In the genomic region with DNA sequence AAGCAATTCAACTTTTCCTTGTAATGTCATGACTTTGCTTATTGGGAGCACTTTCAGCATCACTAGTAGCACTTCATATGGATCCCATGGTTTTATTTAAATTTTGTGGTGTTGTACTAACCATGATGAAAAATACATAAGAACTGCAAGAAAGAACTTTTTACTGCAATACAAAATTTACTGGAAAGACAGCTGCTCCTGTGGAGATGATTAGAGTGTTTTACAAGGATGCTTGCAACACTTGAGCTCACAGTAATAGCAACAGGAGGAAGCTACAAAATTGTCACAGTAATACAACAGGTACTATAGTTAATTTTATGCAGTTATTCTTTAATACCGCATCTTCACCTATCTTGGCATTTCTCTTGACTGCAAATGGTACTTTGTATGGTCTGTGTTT, we compare ENCODE assay signal across 32 cellular contexts.
"Had no signal": no experiment of that assay in that cellular context is flagged by ENCODE, and none has a peak within 500 bp of the region (broad histone marks: within the 10 kb centered on the region; RNA-seq: fewer than 3 reads in every experiment).

No MANE protein-coding gene starts in this region.

- DNase-seq: activated B cell treated with CpG ODN at 0.5 μM for 24 hours; activated CD4-positive, alpha-beta memory T cell treated with anti-CD3 and anti-CD28 coated beads for 36 hours; activated CD4-positive, alpha-beta T cell treated with anti-CD3 and anti-CD28 coated beads for 4 hours; activated CD4-positive, alpha-beta T cell treated with anti-CD3 and anti-CD28 coated beads, Interleukin-2, amount 10 ng/mL, durations not matched to agents 24 days and 14 days; activated CD4-positive, alpha-beta T cell treated with anti-CD3 and anti-CD28 coated beads, Interleukin-2, amount 50 U/mL, for 1 hour; activated CD4-positive, alpha-beta T cell treated with anti-CD3 and anti-CD28 coated beads, Interleukin-2, amount 50 U/mL, for 4 hours; activated CD4-positive, CD25-positive, alpha-beta regulatory T cell treated with anti-CD3 and anti-CD28 coated beads, Interleukin-2, amount 50 U/mL, for 72 hours; activated CD8-positive, alpha-beta memory T cell treated with anti-CD3 and anti-CD28 coated beads, Interleukin-2, amount 50 U/mL, for 4 hours; activated CD8-positive, alpha-beta T cell treated with anti-CD3 and anti-CD28 coated beads for 36 hours; activated effector memory CD4-positive, alpha-beta T cell treated with anti-CD3 and anti-CD28 coated beads, Interleukin-2, amount 50 U/mL, for 16 hours; activated gamma-delta T cell treated with Interleukin-2 at 50 U/mL for 16 hours; activated naive CD4-positive, alpha-beta T cell; activated naive CD4-positive, alpha-beta T cell treated with anti-CD3 and anti-CD28 coated beads for 36 hours; activated naive CD4-positive, alpha-beta T cell treated with anti-CD3 and anti-CD28 coated beads, Interleukin-2, amount 50 U/mL, for 16 hours; activated naive CD8-positive, alpha-beta T cell treated with anti-CD3 and anti-CD28 coated beads for 36 hours; activated T-cell treated with anti-CD3 and anti-CD28 coated beads for 4 hours; activated T-cell treated with anti-CD3 and anti-CD28 coated beads, Interleukin-2, amount 50 U/mL, for 1 hour; activated T-cell treated with anti-CD3 and anti-CD28 coated beads, Interleukin-2, amount 50 U/mL, for 4 hours; activated T-cell treated with anti-CD3 and anti-CD28 coated beads, Interleukin-2, amount 50 U/mL, for 72 hours; adrenal gland; amniotic stem cell; aorta; caudate nucleus; T-helper 2 cell; T-helper 9 cell had no signal

- H3K36me3 ChIP-seq: adrenal gland, cardiac muscle cell had no signal

- FAIRE-seq: astrocyte, bronchial epithelial cell, TTC549 had no signal

- H3K27me3 ChIP-seq: adrenal gland, cardiac muscle cell had no signal

- H3K4me3 ChIP-seq: adrenal gland, cardiac muscle cell had no signal

- ATAC-seq: activated CD8-positive, alpha-beta T cell treated with anti-CD3 and anti-CD28 coated beads for 36 hours; activated naive CD4-positive, alpha-beta T cell treated with anti-CD3 and anti-CD28 coated beads, Interleukin-2, amount 50 U/mL, for 72 hours; activated T-cell treated with anti-CD3 and anti-CD28 coated beads, Interleukin-2, amount 50 U/mL, for 4 hours; activated T-cell treated with anti-CD3 and anti-CD28 coated beads, Interleukin-2, amount 50 U/mL, for 72 hours; activated T-helper 17 cell treated with anti-CD3 and anti-CD28 coated beads, Interleukin-2, amount 50 U/mL, for 72 hours had no signal

- H3K9me3 ChIP-seq: adrenal gland had no signal

- H3K27ac ChIP-seq: adrenal gland, cardiac muscle cell, VCaP had no signal
